Comparison of ENCODE assay signal across 18 cellular contexts in genomic region chr9:7376838-7377237, GRCh38.
"Had no signal": no experiment of that assay in that cellular context is flagged by ENCODE, and none has a peak within 500 bp of the region (broad histone marks: within the 10 kb centered on the region; RNA-seq: fewer than 3 reads in every experiment).

No MANE protein-coding gene starts in this region.

- H3K4me2 ChIP-seq: hepatocyte had no signal

- H3K4me1 ChIP-seq: left lung, pancreas, spleen, upper lobe of left lung had no signal

- ATAC-seq: effector memory CD8-positive, alpha-beta T cell; left lung; mucosa of descending colon; naive thymus-derived CD4-positive, alpha-beta T cell; pancreas had no signal

- H3K27ac Mint-ChIP-seq: activated naive CD8-positive, alpha-beta T cell; dendritic cell treated with granulocyte-macrophage colony-stimulating factor and Interleukin-4, amounts not matched to agents 40 ng/mL and 50 ng/mL, for 4 days; effector memory CD8-positive, alpha-beta T cell; naive thymus-derived CD4-positive, alpha-beta T cell; stimulated activated naive CD8-positive, alpha-beta T cell treated with anti-CD3 and anti-CD28 coated beads, Interleukin-15, Interleukin-2, amounts not matched to agents 100 ng/mL and 50 ng/mL, for 24 hours had no signal

- H3K36me3 ChIP-seq: brain microvascular endothelial cell, left lung, pancreas, sigmoid colon, spleen, upper lobe of left lung had no signal

- H3K27me3 Mint-ChIP-seq: dendritic cell treated with granulocyte-macrophage colony-stimulating factor and Interleukin-4, amounts not matched to agents 40 ng/mL and 50 ng/mL, for 4 days had no signal

- H3K27me3 ChIP-seq: brain microvascular endothelial cell, hepatocyte, left lung, pancreas, sigmoid colon, spleen, upper lobe of left lung had no signal

- H3K4me1 Mint-ChIP-seq: naive thymus-derived CD4-positive, alpha-beta T cell had no signal

- H3K36me3 Mint-ChIP-seq: activated naive CD8-positive, alpha-beta T cell; naive thymus-derived CD4-positive, alpha-beta T cell had no signal

- DNase-seq: activated CD4-positive, alpha-beta T cell treated with anti-CD3 and anti-CD28 coated beads, Interleukin-2, amount 50 U/mL, for 1 hour; activated CD8-positive, alpha-beta memory T cell treated with anti-CD3 and anti-CD28 coated beads for 24 hours; activated gamma-delta T cell treated with Interleukin-2 at 50 U/mL for 16 hours; amniotic stem cell; brain microvascular endothelial cell; effector memory CD8-positive, alpha-beta T cell; left lung; mucosa of descending colon; naive thymus-derived CD4-positive, alpha-beta T cell; pancreas; sigmoid colon; spleen; T-helper 9 cell had no signal

- H3K9me3 ChIP-seq: mucosa of descending colon, pancreas, upper lobe of left lung had no signal

- H2AFZ ChIP-seq: hepatocyte had no signal

- H3K4me3 ChIP-seq: hepatocyte, left lung, mucosa of descending colon, pancreas, sigmoid colon, spleen, upper lobe of left lung had no signal

- H3K9me3 Mint-ChIP-seq: effector memory CD8-positive, alpha-beta T cell; stimulated activated naive CD8-positive, alpha-beta T cell treated with anti-CD3 and anti-CD28 coated beads, Interleukin-15, Interleukin-2, amounts not matched to agents 100 ng/mL and 50 ng/mL, for 24 hours had no signal

- H3K27ac ChIP-seq: brain microvascular endothelial cell, hepatocyte, left lung, pancreas, sigmoid colon, spleen, upper lobe of left lung had no signal

- H3K79me2 ChIP-seq: hepatocyte had no signal

- H3K4me3 Mint-ChIP-seq: activated naive CD8-positive, alpha-beta T cell; dendritic cell treated with granulocyte-macrophage colony-stimulating factor and Interleukin-4, amounts not matched to agents 40 ng/mL and 50 ng/mL, for 4 days; effector memory CD8-positive, alpha-beta T cell; naive thymus-derived CD4-positive, alpha-beta T cell; stimulated activated naive CD8-positive, alpha-beta T cell treated with anti-CD3 and anti-CD28 coated beads, Interleukin-15, Interleukin-2, amounts not matched to agents 100 ng/mL and 50 ng/mL, for 24 hours had no signal
